ENCODE assay signal across 25 cellular contexts in the genomic region with DNA sequence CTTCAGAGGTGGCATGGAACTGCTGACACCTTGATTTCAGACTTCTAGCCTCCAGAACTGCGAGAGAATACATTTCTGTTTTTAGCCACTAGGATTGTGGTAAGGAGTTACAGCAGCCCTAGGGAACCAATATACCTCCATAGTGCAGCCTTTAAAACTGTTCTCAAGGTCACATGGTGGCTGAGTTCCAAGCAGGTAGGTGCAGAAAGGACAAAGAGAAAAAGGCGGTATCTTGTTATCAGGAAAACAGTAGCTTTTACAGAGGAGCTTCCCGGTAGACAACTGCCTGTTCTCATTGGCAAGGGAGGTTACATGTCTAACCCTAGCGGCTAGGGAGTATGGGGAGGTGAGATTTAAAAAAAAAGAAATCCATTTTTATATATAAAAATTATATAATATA.
"Had no signal": no experiment of that assay in that cellular context is flagged by ENCODE, and none has a peak within 500 bp of the region (broad histone marks: within the 10 kb centered on the region; RNA-seq: fewer than 3 reads in every experiment).

No MANE protein-coding gene starts in this region.

- H3K4me3 Mint-ChIP-seq: activated CD8-positive, alpha-beta T cell treated with anti-CD3 and anti-CD28 coated beads, Interleukin-2, amount 10 ng/mL, durations not matched to agents 7 days and 5 days; brain; stimulated activated naive CD8-positive, alpha-beta T cell treated with anti-CD3 and anti-CD28 coated beads, Interleukin-15, Interleukin-2, amounts not matched to agents 100 ng/mL and 50 ng/mL, for 24 hours had no signal

- H3K27ac Mint-ChIP-seq: activated CD8-positive, alpha-beta T cell treated with anti-CD3 and anti-CD28 coated beads, Interleukin-2, amount 10 ng/mL, durations not matched to agents 7 days and 5 days; activated naive CD4-positive, alpha-beta T cell treated with anti-CD3 and anti-CD28 coated beads, Interleukin-2, amount 50 U/mL, for 72 hours; brain; natural killer cell treated with Interleukin-12 subunit alpha and Interleukin-12 subunit beta and Interleukin-15 and Interleukin-18, amount 100 ng/mL, for 72 hours; stimulated activated naive CD8-positive, alpha-beta T cell treated with anti-CD3 and anti-CD28 coated beads, Interleukin-15, Interleukin-2, amounts not matched to agents 100 ng/mL and 50 ng/mL, for 24 hours had no signal

- H3K9me3 Mint-ChIP-seq: natural killer cell treated with Interleukin-12 subunit alpha and Interleukin-12 subunit beta and Interleukin-15 and Interleukin-18, amount 100 ng/mL, for 72 hours; stimulated activated naive CD8-positive, alpha-beta T cell treated with anti-CD3 and anti-CD28 coated beads, Interleukin-15, Interleukin-2, amounts not matched to agents 100 ng/mL and 50 ng/mL, for 24 hours had no signal

- H3K4me1 ChIP-seq: esophagus muscularis mucosa, pancreas, psoas muscle, right atrium auricular region, tibial artery had no signal

- H3K4me3 ChIP-seq: coronary artery, esophagus muscularis mucosa, hepatocyte, pancreas, psoas muscle, right atrium auricular region, tibial artery had no signal

- H3K27ac ChIP-seq: coronary artery, esophagus muscularis mucosa, hepatocyte, pancreas, psoas muscle, right atrium auricular region, tibial artery, WERI-Rb-1 had no signal

- H3K9me3 ChIP-seq: pancreas, psoas muscle, right atrium auricular region had no signal

- H3K27me3 ChIP-seq: esophagus muscularis mucosa, hepatocyte, pancreas, right atrium auricular region had no signal

- H3K36me3 Mint-ChIP-seq: brain had no signal

- H3K36me3 ChIP-seq: esophagus muscularis mucosa, pancreas, right atrium auricular region, tibial artery, WERI-Rb-1 had no signal

- ATAC-seq: activated CD8-positive, alpha-beta T cell treated with anti-CD3 and anti-CD28 coated beads, Interleukin-2, amount 10 ng/mL, durations not matched to agents 7 days and 5 days; left ventricle myocardium superior; pancreas; psoas muscle had no signal

- DNase-seq: activated CD4-positive, alpha-beta T cell treated with anti-CD3 and anti-CD28 coated beads for 1 hour; activated CD4-positive, alpha-beta T cell treated with anti-CD3 and anti-CD28 coated beads, Interleukin-2, amount 50 U/mL, for 1 hour; activated CD8-positive, alpha-beta T cell treated with anti-CD3 and anti-CD28 coated beads, Interleukin-2, amount 10 ng/mL, durations not matched to agents 7 days and 5 days; activated gamma-delta T cell treated with Interleukin-2 at 50 U/mL for 16 hours; aorta; central memory CD4-positive, alpha-beta T cell; glutamatergic neuron; kidney glomerular epithelial cell; left ventricle myocardium superior; mammary epithelial cell; midbrain; pancreas; psoas muscle; stimulated activated CD4-positive, alpha-beta T cell treated with anti-CD3 and anti-CD28 coated beads, Interleukin-12 subunit alpha, Interleukin-12 subunit beta, amount 100 ng/mL, for 4 hours; stimulated activated CD4-positive, alpha-beta T cell treated with anti-CD3 and anti-CD28 coated beads, Interleukin-4, amount 100 ng/mL, for 4 hours; tibial artery; WERI-Rb-1 had no signal
